Comparison of ENCODE assay signal across 8 cellular contexts in the genomic region with DNA sequence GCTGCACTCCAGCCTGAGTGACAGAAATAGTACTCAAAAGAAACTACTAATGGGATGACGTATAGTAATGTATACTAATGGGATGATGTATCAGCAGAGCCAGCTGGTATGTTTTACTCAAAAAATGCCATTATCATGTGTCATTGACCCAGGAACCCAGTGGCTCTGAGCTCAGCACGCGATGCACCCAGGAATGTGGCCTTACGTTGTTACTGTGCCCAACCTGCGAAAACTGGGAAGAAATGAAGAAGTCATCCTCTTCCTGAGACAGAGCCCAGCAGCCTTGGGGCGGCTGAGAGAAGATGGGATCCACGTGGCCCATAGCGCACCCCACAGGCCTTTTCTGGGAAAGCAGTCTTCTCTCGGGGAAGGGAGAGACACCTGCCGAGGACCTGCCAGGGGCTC. TPM values are rescaled to one million over a fixed set of nuclear protein-coding genes. Genes with fewer than 3 reads are reported as not detected.
DNase-seq lines count a peak whose midpoint lies in the region; ATAC-seq and TF ChIP-seq lines count a peak whose summit lies in the region.

No MANE protein-coding gene starts in this region.

- no peak overlapping the region for H3K4me3 ChIP-seq in CD8-positive, alpha-beta T cell (ENCODE audit: low read depth, low read length)
- H3K4me3 ChIP-seq in HUES64 (ENCODE audit: low read length) (no peak overlapping the region), adipocyte (ENCODE audit: low read length) (no peak overlapping the region), vagina (no peak overlapping the region)

- intact Hi-C loops in CD8-positive, alpha-beta T cell (cut with DNase I, micrococcal nuclease): loop anchor here in 1 of 2 experiments (1.0 kb wide), 1 partner anchor 143 kb away; no protein-coding TSS in a partner anchor
- intact Hi-C loops in vagina (cut with DNase I): no loop called here

- H3K4me1 Mint-ChIP-seq in CD8-positive, alpha-beta T cell (ENCODE audit: low read depth): peaks cover 36% of the 10 kb centered on the region

- peak; percentile 63 for ATAC-seq in CD8-positive, alpha-beta T cell
- ATAC-seq in GM21423 (IDR thresholded peaks at IDR 0.05; ENCODE audit: unreplicated experiment): no peak

- no peak overlapping the region for H3K27ac ChIP-seq in CD8-positive, alpha-beta T cell (ENCODE audit: low read depth, low read length)
- H3K27ac ChIP-seq in HUES64 (ENCODE audit: low read depth, low read length) (peak overlapping the region; percentile 6; the same call in 1 of the 2 replicates), vagina (no peak overlapping the region)

- H3K36me3 Mint-ChIP-seq in CD8-positive, alpha-beta T cell: peaks cover 60% of the 10 kb centered on the region

- no peaks in the 10 kb centered on the region for H3K27me3 ChIP-seq in CD8-positive, alpha-beta T cell (ENCODE audit: insufficient read depth, low read length)
- no peaks in the 10 kb centered on the region for H3K27me3 ChIP-seq in HUES64 (ENCODE audit: insufficient read depth, low read length)
- H3K27me3 ChIP-seq in adipocyte (replicated peaks; ENCODE audit: control insufficient read depth, insufficient read depth, low read length): no peaks in the 10 kb centered on the region
- H3K27me3 ChIP-seq in vagina: no peaks in the 10 kb centered on the region

- H3K27me3 Mint-ChIP-seq in CD8-positive, alpha-beta T cell (ENCODE audit: low read depth): no peaks in the 10 kb centered on the region

- CTCF ChIA-PET in CD8-positive, alpha-beta T cell (lab: Charles Lee): interaction anchor here (1.1 to 2.6 kb wide), 2 partner anchors 10 to 142 kb away, joined by 3 to 8 read pairs; no protein-coding TSS in a partner anchor

- WGBS in HUES64: 89% methylated on average over 10 of the region's 10 CpGs

- no peak overlapping the region for H3K9ac ChIP-seq in HUES64 (ENCODE audit: low read depth, low read length)
- H3K9ac ChIP-seq in adipocyte (ENCODE audit: low read length): no peak overlapping the region

- no peak overlapping the region for H3K4me3 Mint-ChIP-seq in CD8-positive, alpha-beta T cell

- DNase-seq in CD8-positive, alpha-beta T cell: no peak
- DNase-seq in adipocyte (ENCODE audit: low read depth) (peak; percentile 94), kidney tubule cell (ENCODE audit: low spot score) (peak; percentile 96), NCI-H774 (lab: John Stamatoyannopoulos, UW) (no peak), vagina (ENCODE audit: extremely low spot score in 2 of 2) (no peak)
- DNase-seq in stimulated activated CD4-positive, alpha-beta T cell treated with anti-CD3 and anti-CD28 coated beads, Interleukin-4, amount 100 ng/mL, for 1 hour: no peak

- no peak for TF ChIP-seq CTCF in CD8-positive, alpha-beta T cell (IDR thresholded peaks at IDR 0.05)
- TF ChIP-seq CTCF in vagina (IDR thresholded peaks at IDR 0.05): no peak

- peaks cover 34% of the 10 kb centered on the region for H3K36me3 ChIP-seq in CD8-positive, alpha-beta T cell (ENCODE audit: insufficient read depth, low read length)
- H3K36me3 ChIP-seq in HUES64 (ENCODE audit: insufficient read depth, low read length) (peaks cover 74% of the 10 kb centered on the region), adipocyte (ENCODE audit: control insufficient read depth, insufficient read depth, low read length, severe bottlenecking) (peaks cover 58% of the 10 kb centered on the region), vagina (peaks cover 0 to 61% of the 10 kb centered on the region in 2 donors)

- peaks cover 7% of the 10 kb centered on the region for H3K4me1 ChIP-seq in CD8-positive, alpha-beta T cell (ENCODE audit: insufficient read depth, low read length)
- H3K4me1 ChIP-seq in HUES64 (ENCODE audit: insufficient read depth, low read length) (no peaks in the 10 kb centered on the region), adipocyte (ENCODE audit: control insufficient read depth, insufficient read depth, low read length) (peaks cover 29% of the 10 kb centered on the region), vagina (peaks cover 8% of the 10 kb centered on the region)

- H3K27ac Mint-ChIP-seq in CD8-positive, alpha-beta T cell: no peak overlapping the region

- no peaks in the 10 kb centered on the region for H3K9me3 ChIP-seq in CD8-positive, alpha-beta T cell (ENCODE audit: low read length)
- H3K9me3 ChIP-seq in HUES64 (ENCODE audit: insufficient read depth, low read depth, low read length): no peaks in the 10 kb centered on the region
- H3K9me3 ChIP-seq in adipocyte (ENCODE audit: control insufficient read depth, low read length): no peaks in the 10 kb centered on the region
- no peaks in the 10 kb centered on the region for H3K9me3 ChIP-seq in vagina

- no peak for TF ChIP-seq POLR2A in vagina (IDR thresholded peaks at IDR 0.05)

- H3K9me3 Mint-ChIP-seq in CD8-positive, alpha-beta T cell: no peaks in the 10 kb centered on the region

- POLR2A ChIA-PET in CD8-positive, alpha-beta T cell (lab: Charles Lee): no interaction called here

RNA-seq across cellular contexts. Expression of a gene that starts 8.8 kb away (rescaled TPM):
- 10 to 100 TPM; 46.4 to 50.7 TPM for total RNA-seq in CD8-positive, alpha-beta T cell
- polyA plus RNA-seq in HUES64 (2013, experiment 1 of 2): 57.3 TPM
- 50.0 TPM for polyA plus RNA-seq in HUES64 (2013, experiment 2 of 2)
- total RNA-seq in vagina: 56.7 TPM

RNA-seq across cellular contexts. Expression of a gene that starts 15.4 kb away (rescaled TPM):
- 10 to 100 TPM; 11.4 to 13.9 TPM for total RNA-seq in CD8-positive, alpha-beta T cell
- polyA plus RNA-seq in HUES64 (2013, experiment 1 of 2): 1.4 TPM
- 2.2 TPM for polyA plus RNA-seq in HUES64 (2013, experiment 2 of 2)
- total RNA-seq in vagina: 8.6 TPM

RNA-seq across cellular contexts. Expression of a gene that starts 18.3 kb away (rescaled TPM):
- total RNA-seq in CD8-positive, alpha-beta T cell: 1 to 10 TPM; 3.2 to 5.1 TPM
- polyA plus RNA-seq in HUES64 (2013, experiment 1 of 2): 1.5 TPM
- 1.3 TPM for polyA plus RNA-seq in HUES64 (2013, experiment 2 of 2)
- total RNA-seq in vagina: not detected

RNA-seq across cellular contexts. Expression of a gene that starts 32.8 kb away (rescaled TPM):
- 1 to 10 TPM; 5.5 to 5.6 TPM for total RNA-seq in CD8-positive, alpha-beta T cell
- 20.1 TPM for polyA plus RNA-seq in HUES64 (2013, experiment 1 of 2)
- 20.8 TPM for polyA plus RNA-seq in HUES64 (2013, experiment 2 of 2)
- total RNA-seq in vagina: 11.0 TPM

RNA-seq across cellular contexts. Expression of a gene that starts 33.1 kb away (rescaled TPM):
- total RNA-seq in CD8-positive, alpha-beta T cell: 10 to 100 TPM; 66.6 to 70.3 TPM
- 57.9 TPM for polyA plus RNA-seq in HUES64 (2013, experiment 1 of 2)
- polyA plus RNA-seq in HUES64 (2013, experiment 2 of 2): 57.1 TPM
- 74.2 TPM for total RNA-seq in vagina

Comparison
In these comparisons a context has a peak if more than half of its experiments do, and no peak if none do; other contexts are left out.
1. DNase-seq: peak in adipocyte (single experiment) and kidney tubule cell (single experiment); none in CD8-positive, alpha-beta T cell (0 of 7), NCI-H774 (single experiment), vagina (0 of 2) and stimulated activated CD4-positive, alpha-beta T cell treated with anti-CD3 and anti-CD28 coated beads, Interleukin-4, amount 100 ng/mL, for 1 hour (single experiment).